In genomic region chr12:121577443-121578180, GRCh38 we compare ENCODE assay signal across 8 cellular contexts. TPM values are rescaled to one million over a fixed set of nuclear protein-coding genes. Genes with fewer than 3 reads are reported as not detected.
A peak's percentile ranks its signal among the peaks of the same experiment; 100 is the strongest.
DNase-seq lines count a peak whose midpoint lies in the region; TF ChIP-seq lines count a peak whose summit lies in the region.

No MANE protein-coding gene starts in this region.

- DNase-seq in Caki2 (ENCODE audit: low read depth), result peak; percentile 57
- no peak for DNase-seq in progenitor cell of endocrine pancreas (ENCODE audit: low spot score, unreplicated experiment)
- DNase-seq in NCI-H345 (lab: John Stamatoyannopoulos, UW), result no peak
- DNase-seq in medulla oblongata (ENCODE audit: extremely low spot score), result no peak
- DNase-seq in AML-193 (lab: John Stamatoyannopoulos, UW), result no peak
- no peak for DNase-seq in activated CD8-positive, alpha-beta memory T cell treated with anti-CD3 and anti-CD28 coated beads, Interleukin-2, amount 50 U/mL, for 48 hours

- peaks cover 5% of the 10 kb centered on the region for H3K36me3 Mint-ChIP-seq in progenitor cell of endocrine pancreas (ENCODE audit: insufficient read depth)

- H3K27me3 ChIP-seq in OCI-LY3 (ENCODE audit: low read depth, low read length) (no peaks in the 10 kb centered on the region), esophagus (ENCODE audit: control insufficient read depth in 1 of 2, insufficient read depth in 2 of 2, low read length in 2 of 2) (no peaks in the 10 kb centered on the region)

- H3K36me3 ChIP-seq in OCI-LY3 (replicated peaks; ENCODE audit: low read depth, low read length) (peaks cover 38% of the 10 kb centered on the region), esophagus (ENCODE audit: control insufficient read depth in 2 of 2, insufficient read depth in 2 of 2, low read length in 1 of 2) (peaks cover 2% of the 10 kb centered on the region in 2 donors)

- H4K20me1 ChIP-seq in OCI-LY3 (ENCODE audit: insufficient read depth, low read length), result no peaks in the 10 kb centered on the region

- H3K27ac ChIP-seq in OCI-LY3 (ENCODE audit: low read length) (peak overlapping the region; percentile 84), esophagus (ENCODE audit: low read depth in 2 of 2, low read length in 1 of 2) (peak overlapping the region; percentile 43 to 48)

- WGBS in esophagus, 2 donors, result 70 to 71% methylated on average over 10 of the region's 10 CpGs

- peak overlapping the region; percentile 87 for H3K9ac ChIP-seq in OCI-LY3 (ENCODE audit: low read length)

- H2AFZ ChIP-seq in OCI-LY3 (ENCODE audit: low read depth, low read length), result no peak overlapping the region

- TF ChIP-seq CTCF in OCI-LY3 (IDR thresholded peaks at IDR 0.05; ENCODE audit: low read depth, low read length), result no peak
- TF ChIP-seq CTCF in progenitor cell of endocrine pancreas (IDR thresholded peaks at IDR 0.05; ENCODE audit: unreplicated experiment), result no peak

- peak overlapping the region; percentile 79 for H3K4me3 ChIP-seq in OCI-LY3 (ENCODE audit: low read length)
- H3K4me3 ChIP-seq in esophagus (ENCODE audit: low read depth in 1 of 2, low read length in 2 of 2), result no peak overlapping the region

- H3K4me1 ChIP-seq in OCI-LY3 (ENCODE audit: low read length) (peaks cover 26% of the 10 kb centered on the region), esophagus (ENCODE audit: control insufficient read depth in 2 of 2, insufficient read depth in 2 of 2, low read length in 1 of 2) (peaks cover 3 to 5% of the 10 kb centered on the region in 2 donors)

- in situ Hi-C loops in Caki2 (cut with HindIII; ENCODE audit: low pct_unique_long_range_greater_than_20kb, low sequenced_read_pairs), result no loop called here

- no peaks in the 10 kb centered on the region for H3K9me3 ChIP-seq in OCI-LY3 (ENCODE audit: insufficient read depth, low read length)
- H3K9me3 ChIP-seq in esophagus (ENCODE audit: control insufficient read depth in 2 of 2, insufficient read depth in 1 of 2, low read depth in 1 of 2, low read length in 1 of 2), result no peaks in the 10 kb centered on the region

- H3K27me3 Mint-ChIP-seq in progenitor cell of endocrine pancreas, result no peaks in the 10 kb centered on the region

- peak overlapping the region; percentile 96 for H3K4me2 ChIP-seq in OCI-LY3 (ENCODE audit: low read length)

- H3K9me3 Mint-ChIP-seq in progenitor cell of endocrine pancreas (ENCODE audit: low read depth), result no peaks in the 10 kb centered on the region

- peaks cover 85% of the 10 kb centered on the region for H3K79me2 ChIP-seq in OCI-LY3 (ENCODE audit: low read length)

- peaks cover 48% of the 10 kb centered on the region for H3K4me1 Mint-ChIP-seq in progenitor cell of endocrine pancreas (ENCODE audit: low read depth)

- peak overlapping the region; percentile 69 for H3K4me3 Mint-ChIP-seq in progenitor cell of endocrine pancreas (ENCODE audit: low read depth)

- H3K27ac Mint-ChIP-seq in progenitor cell of endocrine pancreas, result peak overlapping the region; percentile 90

RNA-seq across cellular contexts. Expression of gene KDM2B, which starts 3.2 kb away (rescaled TPM):
- total RNA-seq in Caki2 (2014; rRNA removed; shearing (Covaris generic); ENCODE audit: low replicate concordance), result 25.8 and 76.6 TPM in 2 replicates
- polyA plus RNA-seq in esophagus, result 10 to 100 TPM; 15.7 to 23.5 TPM
- 74.0 and 79.2 TPM in 2 replicates for total RNA-seq in progenitor cell of endocrine pancreas

RNA-seq across cellular contexts. Expression of gene ORAI1, which starts 48.7 kb away (rescaled TPM):
- total RNA-seq in Caki2 (2014; rRNA removed; shearing (Covaris generic); ENCODE audit: low replicate concordance), result 7.9 and 19.0 TPM in 2 replicates
- polyA plus RNA-seq in esophagus, result 1 to 10 TPM; 2.4 to 9.5 TPM
- 18.9 and 19.3 TPM in 2 replicates for total RNA-seq in progenitor cell of endocrine pancreas
